20 cellular contexts compared by ENCODE assay signal in the genomic region with DNA sequence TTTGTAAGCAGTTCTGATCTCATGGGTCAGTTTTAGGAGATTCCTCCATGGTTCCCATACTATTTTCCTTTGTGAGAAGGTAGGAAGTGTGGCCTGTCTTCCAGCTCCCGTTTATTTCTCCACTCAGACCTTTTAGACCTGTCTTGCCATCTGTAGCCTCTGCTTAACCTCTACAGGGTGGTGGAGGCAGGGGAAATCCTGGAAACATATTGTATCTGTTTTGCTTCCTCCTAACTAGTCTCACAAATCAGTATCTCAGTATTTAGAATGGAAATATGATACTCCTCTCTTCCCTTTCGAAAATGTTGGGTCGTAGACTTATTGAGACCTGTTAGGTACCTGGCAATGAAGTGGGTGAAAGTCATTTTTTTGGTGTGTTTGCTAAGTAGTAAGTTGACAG.
DNase-seq lines count a peak whose midpoint lies in the region; ATAC-seq, FAIRE-seq and TF ChIP-seq lines count a peak whose summit lies in the region.
"Had no signal": no experiment of that assay in that cellular context is flagged by ENCODE, and none has a peak within 500 bp of the region (broad histone marks: within the 10 kb centered on the region; RNA-seq: fewer than 3 reads in every experiment).

No MANE protein-coding gene starts in this region.

- H2AFZ ChIP-seq in OCI-LY3 (ENCODE audit: low read depth, low read length), result no peak overlapping the region
- H2AFZ ChIP-seq in Karpas-422 (ENCODE audit: low read length), result no peak overlapping the region

- peaks cover 6% of the 10 kb centered on the region for H3K36me3 ChIP-seq in OCI-LY3 (replicated peaks; ENCODE audit: low read depth, low read length)
- no peaks in the 10 kb centered on the region for H3K36me3 ChIP-seq in Karpas-422 (ENCODE audit: insufficient read depth, low read length)
- no peaks in the 10 kb centered on the region for H3K36me3 ChIP-seq in colonic mucosa
- H3K36me3 ChIP-seq: HAP-1, left lung, tibial nerve had no signal

- H3K4me1 ChIP-seq in OCI-LY3 (ENCODE audit: low read length), result peaks cover 36% of the 10 kb centered on the region
- no peaks in the 10 kb centered on the region for H3K4me1 ChIP-seq in Karpas-422 (ENCODE audit: low read length)
- no peaks in the 10 kb centered on the region for H3K4me1 ChIP-seq in colonic mucosa
- H3K4me1 ChIP-seq: left lung had no signal

- no peaks in the 10 kb centered on the region for H3K27me3 Mint-ChIP-seq in osteocyte (ENCODE audit: unreplicated experiment)
- H3K27me3 Mint-ChIP-seq: activated naive CD8-positive, alpha-beta T cell treated with anti-CD3 and anti-CD28 coated beads, Interleukin-2, amount 50 U/mL, for 24 hours had no signal

- peak overlapping the region; percentile 82 for H3K27ac Mint-ChIP-seq in osteocyte (ENCODE audit: unreplicated experiment)
- H3K27ac Mint-ChIP-seq: activated naive CD8-positive, alpha-beta T cell treated with anti-CD3 and anti-CD28 coated beads, Interleukin-2, amount 50 U/mL, for 24 hours had no signal

- TF ChIP-seq CTCF in OCI-LY3 (IDR thresholded peaks at IDR 0.05; ENCODE audit: low read depth, low read length), result no peak
- no peak for TF ChIP-seq CTCF in osteocyte (IDR thresholded peaks at IDR 0.05)
- TF ChIP-seq CTCF in colonic mucosa (IDR thresholded peaks at IDR 0.05), result no peak

- TF ChIP-seq POLR2A in GM12891 (IDR thresholded peaks at IDR 0.05; ENCODE audit: low read depth, low read length), result no peak

- peak overlapping the region; percentile 77 for H3K9ac ChIP-seq in OCI-LY3 (ENCODE audit: low read length)
- H3K9ac ChIP-seq in Karpas-422 (ENCODE audit: low read length), result no peak overlapping the region
- no peak overlapping the region for H3K9ac ChIP-seq in colonic mucosa (ENCODE audit: low read depth in 2 of 2, low read length in 2 of 2)

- H3K9me3 Mint-ChIP-seq in osteocyte (ENCODE audit: unreplicated experiment), result no peaks in the 10 kb centered on the region
- H3K9me3 Mint-ChIP-seq: activated naive CD8-positive, alpha-beta T cell treated with anti-CD3 and anti-CD28 coated beads, Interleukin-2, amount 50 U/mL, for 24 hours had no signal

- peaks cover 54% of the 10 kb centered on the region for H3K4me1 Mint-ChIP-seq in osteocyte (ENCODE audit: unreplicated experiment)

- H3K9me3 ChIP-seq in OCI-LY3 (ENCODE audit: insufficient read depth, low read length) (no peaks in the 10 kb centered on the region), Karpas-422 (ENCODE audit: low read length) (no peaks in the 10 kb centered on the region), colonic mucosa (no peaks in the 10 kb centered on the region)
- H3K9me3 ChIP-seq: HAP-1, left lung, tibial nerve had no signal

- FAIRE-seq in GM12891 (lab: Jason Lieb, UNC), result peak; percentile 40

- H3K4me3 Mint-ChIP-seq in osteocyte (ENCODE audit: unreplicated experiment), result no peak overlapping the region
- H3K4me3 Mint-ChIP-seq: activated naive CD8-positive, alpha-beta T cell treated with anti-CD3 and anti-CD28 coated beads, Interleukin-2, amount 50 U/mL, for 24 hours had no signal

- DNase-seq in GM12891 (ENCODE audit: insufficient read length, low spot score) (no peak), dermis blood vessel endothelial cell (peak; percentile 15), osteocyte (ENCODE audit: extremely low spot score, unreplicated experiment) (no peak), Karpas-422 (no peak), colonic mucosa (no peak)
- DNase-seq: activated CD8-positive, alpha-beta memory T cell treated with anti-CD3 and anti-CD28 coated beads, Interleukin-2, amount 50 U/mL, for 48 hours; activated effector memory CD4-positive, alpha-beta T cell treated with Interleukin-2 at 50 U/mL for 16 hours; activated naive CD8-positive, alpha-beta T cell treated with anti-CD3 and anti-CD28 coated beads, Interleukin-2, amount 50 U/mL, for 24 hours; DND-41; effector CD8-positive, alpha-beta T cell; left lung; MM.1S; NCI-H1694; occipital lobe; stimulated activated naive CD4-positive, alpha-beta T cell had no signal

- H3K9me2 ChIP-seq in Karpas-422 (replicated peaks; ENCODE audit: insufficient read depth, low read length), result no peaks in the 10 kb centered on the region

- H3K36me3 Mint-ChIP-seq in osteocyte (ENCODE audit: unreplicated experiment), result peaks cover 7% of the 10 kb centered on the region

- H3K4me2 ChIP-seq in OCI-LY3 (ENCODE audit: low read length) (peak overlapping the region; percentile 93), Karpas-422 (ENCODE audit: low read depth, low read length, poor library complexity, severe bottlenecking) (no peak overlapping the region)

- H4K20me1 ChIP-seq in OCI-LY3 (ENCODE audit: insufficient read depth, low read length) (no peaks in the 10 kb centered on the region), Karpas-422 (ENCODE audit: insufficient read depth, low read depth, low read length) (no peaks in the 10 kb centered on the region)

- H3K79me2 ChIP-seq in OCI-LY3 (ENCODE audit: low read length) (no peaks in the 10 kb centered on the region; the same call in 1 of the 2 replicates), Karpas-422 (ENCODE audit: low read length) (no peaks in the 10 kb centered on the region)

- H3K27ac ChIP-seq in OCI-LY3 (ENCODE audit: low read length) (peak overlapping the region; percentile 87), Karpas-422 (ENCODE audit: low read length) (no peak overlapping the region), colonic mucosa (no peak overlapping the region)
- H3K27ac ChIP-seq: HL-60 had no signal

- H3K27me3 ChIP-seq in OCI-LY3 (ENCODE audit: low read depth, low read length) (no peaks in the 10 kb centered on the region), Karpas-422 (ENCODE audit: low read length) (no peaks in the 10 kb centered on the region), colonic mucosa (no peaks in the 10 kb centered on the region)
- H3K27me3 ChIP-seq: left lung, tibial nerve had no signal

- intact Hi-C loops in colonic mucosa (cut with DNase I), result no loop called here

- H3K4me3 ChIP-seq in OCI-LY3 (ENCODE audit: low read length) (peak overlapping the region; percentile 69), Karpas-422 (ENCODE audit: low read length) (no peak overlapping the region), colonic mucosa (no peak overlapping the region)
- H3K4me3 ChIP-seq: HAP-1, left lung, tibial nerve had no signal

- ATAC-seq in GM21825 (IDR thresholded peaks at IDR 0.05; ENCODE audit: unreplicated experiment), result no peak
- ATAC-seq: activated naive CD8-positive, alpha-beta T cell treated with anti-CD3 and anti-CD28 coated beads, Interleukin-2, amount 50 U/mL, for 24 hours had no signal

TF ChIP-seq in GM12891, 5 proteins besides CTCF, POLR2A, EP300 and RAD21:
- TF ChIP-seq POU2F2 (IDR thresholded peaks at IDR 0.05; ENCODE audit: low read depth, low read length) (no peak), POLR2AphosphoS5 (IDR thresholded peaks at IDR 0.05; ENCODE audit: low read depth, low read length) (no peak), PAX5 (IDR thresholded peaks at IDR 0.05; ENCODE audit: insufficient read depth, low read length, severe bottlenecking) (no peak)
